11 cellular contexts compared by ENCODE assay signal in genomic region chr5:9567039-9567438, GRCh38.
"Had no signal": no experiment of that assay in that cellular context is flagged by ENCODE, and none has a peak within 500 bp of the region (broad histone marks: within the 10 kb centered on the region; RNA-seq: fewer than 3 reads in every experiment).

No MANE protein-coding gene starts in this region.

- H3K27ac ChIP-seq: GM23248 had no signal

- H3K4me1 Mint-ChIP-seq: GM23338 had no signal

- H3K27ac Mint-ChIP-seq: GM23338, H9, HFFc6 had no signal

- H3K4me1 ChIP-seq: HAP-1 had no signal

- H3K36me3 ChIP-seq: HAP-1 had no signal

- H3K4me3 ChIP-seq: GM23248, GM23338, HAP-1 had no signal

- DNase-seq: GM23248, GOT3, H7, H9, HCEC 1CT, HFFc6 had no signal

- H3K4me3 Mint-ChIP-seq: GM23338, H9, HFFc6 had no signal

- H3K9me3 ChIP-seq: HAP-1 had no signal

- ATAC-seq: GM23338, HCT116 had no signal

- H3K9me3 Mint-ChIP-seq: GM23338, H9, HFFc6 had no signal

- FAIRE-seq: H1, H54 had no signal
